ENCODE assay signal across 26 cellular contexts in the genomic region with DNA sequence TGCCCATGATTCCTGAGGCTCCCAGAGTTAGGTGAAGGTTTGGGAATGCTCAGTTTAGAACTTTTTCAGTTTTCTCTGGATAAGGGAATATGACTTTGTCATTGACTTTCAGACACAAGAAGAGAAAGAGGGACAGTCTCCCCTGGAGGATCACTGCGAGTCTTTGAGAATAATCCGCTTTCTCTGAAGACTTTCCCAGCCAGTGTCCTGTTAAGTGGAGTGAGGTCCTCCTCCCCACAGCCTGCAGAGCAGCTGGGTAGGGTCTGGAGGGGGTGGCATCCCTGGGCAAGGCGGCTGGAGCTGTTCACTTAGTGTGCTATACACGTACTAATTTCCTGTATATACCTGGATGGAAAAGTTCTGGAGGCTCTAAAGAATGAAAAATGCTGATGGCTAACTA.
"Had no signal": no experiment of that assay in that cellular context is flagged by ENCODE, and none has a peak within 500 bp of the region (broad histone marks: within the 10 kb centered on the region; RNA-seq: fewer than 3 reads in every experiment).

No MANE protein-coding gene starts in this region.

- H3K4me2 ChIP-seq: hepatocyte had no signal

- H3K27me3 ChIP-seq: hepatocyte, left lung, upper lobe of right lung had no signal

- H3K9me3 ChIP-seq: left lung, upper lobe of right lung had no signal

- H3K4me3 ChIP-seq: hepatocyte, left lung, lung, upper lobe of right lung had no signal

- DNase-seq: activated CD4-positive, alpha-beta T cell treated with anti-CD3 and anti-CD28 coated beads for 4 hours; activated CD4-positive, CD25-positive, alpha-beta regulatory T cell; activated CD8-positive, alpha-beta memory T cell treated with anti-CD3 and anti-CD28 coated beads, Interleukin-2, amount 10 ng/mL, durations not matched to agents 7 days and 5 days; activated CD8-positive, alpha-beta T cell treated with anti-CD3 and anti-CD28 coated beads for 36 hours; activated naive CD4-positive, alpha-beta T cell treated with Interleukin-2 at 50 U/mL for 16 hours; activated T-cell treated with anti-CD3 and anti-CD28 coated beads for 4 hours; aorta; dermis blood vessel endothelial cell; effector CD8-positive, alpha-beta T cell; erythroblast; foreskin melanocyte; immature natural killer cell; kidney glomerular epithelial cell; left lung; naive thymus-derived CD4-positive, alpha-beta T cell; occipital lobe; stimulated activated CD4-positive, alpha-beta T cell treated with anti-CD3 and anti-CD28 coated beads, Interleukin-2, amount 100 ng/mL, for 48 hours; stimulated activated CD8-positive, alpha-beta memory T cell treated with anti-CD3 and anti-CD28 coated beads, Interleukin-4, amount 100 ng/mL, for 48 hours; stimulated activated naive CD4-positive, alpha-beta T cell; T1000; upper lobe of right lung had no signal

- H3K79me2 ChIP-seq: hepatocyte had no signal

- H3K4me3 Mint-ChIP-seq: activated CD8-positive, alpha-beta memory T cell treated with anti-CD3 and anti-CD28 coated beads, Interleukin-2, amount 10 ng/mL, durations not matched to agents 7 days and 5 days; activated CD8-positive, alpha-beta T cell treated with anti-CD3 and anti-CD28 coated beads for 36 hours; brain; neural crest cell had no signal

- H3K9me3 Mint-ChIP-seq: activated CD8-positive, alpha-beta T cell treated with anti-CD3 and anti-CD28 coated beads for 36 hours; activated T-helper 2 cell treated with anti-CD3 and anti-CD28 coated beads, Interferon-gamma antibody, Interleukin-2, Interleukin-4, amounts not matched to agents 10 μg/mL and 5 μg/mL and 100 μg/mL, durations not matched to agents 14 hours and 24 hours and 36 hours; brain; immature natural killer cell; naive thymus-derived CD4-positive, alpha-beta T cell; neural crest cell had no signal

- H3K27ac Mint-ChIP-seq: activated CD8-positive, alpha-beta memory T cell treated with anti-CD3 and anti-CD28 coated beads, Interleukin-2, amount 10 ng/mL, durations not matched to agents 7 days and 5 days; activated CD8-positive, alpha-beta T cell treated with anti-CD3 and anti-CD28 coated beads for 36 hours; activated T-helper 2 cell treated with anti-CD3 and anti-CD28 coated beads, Interferon-gamma antibody, Interleukin-2, Interleukin-4, amounts not matched to agents 10 μg/mL and 5 μg/mL and 100 μg/mL, durations not matched to agents 14 hours and 24 hours and 36 hours had no signal

- ATAC-seq: activated CD8-positive, alpha-beta memory T cell treated with anti-CD3 and anti-CD28 coated beads, Interleukin-2, amount 10 ng/mL, durations not matched to agents 7 days and 5 days; activated CD8-positive, alpha-beta T cell treated with anti-CD3 and anti-CD28 coated beads for 36 hours; left lung; naive thymus-derived CD4-positive, alpha-beta T cell; upper lobe of right lung had no signal

- H3K27me3 Mint-ChIP-seq: activated CD8-positive, alpha-beta memory T cell treated with anti-CD3 and anti-CD28 coated beads, Interleukin-2, amount 10 ng/mL, durations not matched to agents 7 days and 5 days; activated CD8-positive, alpha-beta T cell treated with anti-CD3 and anti-CD28 coated beads for 36 hours; naive thymus-derived CD4-positive, alpha-beta T cell had no signal

- H3K27ac ChIP-seq: hepatocyte, upper lobe of right lung had no signal

- H2AFZ ChIP-seq: hepatocyte had no signal
